In the genomic region with DNA sequence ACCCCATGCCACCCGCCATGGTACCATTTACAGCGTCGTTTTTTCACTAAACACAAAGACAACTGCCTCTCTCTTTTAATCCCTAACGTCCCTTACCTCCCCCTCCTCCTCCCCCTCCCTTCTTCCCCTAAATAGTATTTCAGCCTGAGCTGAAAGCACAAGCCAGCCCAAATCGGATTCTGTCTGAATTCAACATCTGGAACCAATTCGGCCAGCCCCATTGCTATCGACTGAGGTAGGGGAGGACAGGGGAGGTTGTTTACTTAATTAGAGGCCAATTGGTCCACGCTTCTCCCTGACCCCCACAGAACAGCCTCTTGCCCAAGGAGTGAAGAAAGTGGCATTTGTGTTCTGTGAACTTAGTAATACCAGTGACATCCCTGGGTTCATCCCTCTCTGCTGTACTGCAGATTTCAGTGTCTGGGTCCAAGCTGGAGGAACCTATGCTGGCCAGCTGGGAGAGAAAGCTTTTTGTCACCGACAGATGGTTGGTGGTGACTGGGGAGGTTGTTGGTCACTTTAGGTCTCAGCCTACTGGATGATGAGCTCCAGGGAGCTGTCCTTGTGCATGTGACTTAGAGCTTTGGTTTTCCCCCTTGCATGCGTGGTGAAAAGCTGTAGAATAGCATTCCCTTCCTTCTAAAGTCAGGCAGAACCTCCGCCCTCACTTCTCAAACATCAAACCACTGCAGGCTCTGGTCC, we compare ENCODE assay signal across 18 cellular contexts. TPM values are rescaled to one million over a fixed set of nuclear protein-coding genes. Genes with fewer than 3 reads are reported as not detected.
DNase-seq lines count a peak whose midpoint lies in the region; ATAC-seq and TF ChIP-seq lines count a peak whose summit lies in the region.
"Had no signal": no experiment of that assay in that cellular context is flagged by ENCODE, and none has a peak within 500 bp of the region (broad histone marks: within the 10 kb centered on the region; RNA-seq: fewer than 3 reads in every experiment).

No MANE protein-coding gene starts in this region.

- H2AFZ ChIP-seq in hepatocyte = no peak overlapping the region

- 76% methylated on average over 10 of the region's 11 CpGs for WGBS in hepatocyte (ENCODE audit: low lambda C conversion rate, missing lambda C conversion rate)

- no peaks in the 10 kb centered on the region for H3K9me3 ChIP-seq in hepatocyte (ENCODE audit: low read depth)
- H3K9me3 ChIP-seq: BE2C had no signal

- H3K79me2 ChIP-seq in hepatocyte = no peaks in the 10 kb centered on the region

- intact Hi-C loops in sciatic nerve (cut with DNase I) = no loop called here

- no peaks in the 10 kb centered on the region for H4K20me1 ChIP-seq in hepatocyte (ENCODE audit: insufficient read depth, poor library complexity, severe bottlenecking)

- no peak overlapping the region for H3K4me2 ChIP-seq in hepatocyte

- DNase-seq in NCI-H82 (lab: John Stamatoyannopoulos, UW) (peak; percentile 98), hepatocyte (ENCODE audit: low spot score) (no peak), sciatic nerve (ENCODE audit: low spot score) (peak; percentile 48), D341Med (ENCODE audit: low spot score) (no peak)
- DNase-seq: BE2C; CD4-positive, alpha-beta T cell; DMS53; GOT3; NCI-H1417; NCI-H187 treated with DMSO at 0.1 percent for 48 hours; NCI-H2171; NCI-H446 treated with DMSO at 0.1 percent for 48 hours; NCI-H774 had no signal

- H3K36me3 ChIP-seq in hepatocyte (replicated peaks; ENCODE audit: insufficient read depth, low read depth) = no peaks in the 10 kb centered on the region
- H3K36me3 ChIP-seq: BE2C had no signal

- H3K27ac ChIP-seq in hepatocyte = peak overlapping the region; percentile 22

- no peaks in the 10 kb centered on the region for H3K9me2 ChIP-seq in hepatocyte (replicated peaks; ENCODE audit: insufficient read depth)

- peaks cover 7% of the 10 kb centered on the region for H3K4me1 ChIP-seq in hepatocyte (ENCODE audit: insufficient read depth)

- ATAC-seq in SK-N-SH treated with all-trans-retinoic acid at 6 μM for 48 hours (no peak), sciatic nerve (peak; percentile 56), HG03045 (IDR thresholded peaks at IDR 0.05; ENCODE audit: unreplicated experiment) (no peak), GM21723 (IDR thresholded peaks at IDR 0.05; ENCODE audit: unreplicated experiment) (no peak)
- ATAC-seq: K562, Panc1 had no signal

- no peaks in the 10 kb centered on the region for H3K27me3 ChIP-seq in hepatocyte
- H3K27me3 ChIP-seq: BE2C had no signal

- no peak for TF ChIP-seq CTCF in hepatocyte (IDR thresholded peaks at IDR 0.05; ENCODE audit: poor library complexity)

- H3K4me3 ChIP-seq in hepatocyte = no peak overlapping the region
- H3K4me3 ChIP-seq: K562 had no signal

TF ChIP-seq in SK-N-SH treated with all-trans-retinoic acid at 6 μM for 48 hours, 23 proteins besides CTCF, POLR2A, EP300 and RAD21:
- TF ChIP-seq OSR1 (CRISPR knock-in tag; IDR thresholded peaks at IDR 0.05) = no peak
- peak; percentile 7; the same call in 1 of the 2 replicates for TF ChIP-seq TCF4 (CRISPR knock-in tag; IDR thresholded peaks at IDR 0.05; ENCODE audit: borderline replicate concordance)
TF ChIP-seq in SK-N-SH treated with all-trans-retinoic acid at 6 μM for 48 hours: peak in this region for 1.

RNA-seq across cellular contexts. Expression of a gene that starts 23.0 kb away (rescaled TPM):
- total RNA-seq in hepatocyte = 6.4 and 7.3 TPM in 2 replicates
- polyA plus RNA-seq in hepatocyte = 5.9 and 6.4 TPM in 2 replicates
- total RNA-seq in sciatic nerve = 4.1 TPM

Comparison
In these comparisons a context has a peak if more than half of its experiments do, and no peak if none do; other contexts are left out.
1. DNase-seq: peak in NCI-H82 (single experiment) and sciatic nerve (single experiment); none in hepatocyte (single experiment) and D341Med (single experiment).